Comparison of ENCODE assay signal across 8 cellular contexts in the genomic region with DNA sequence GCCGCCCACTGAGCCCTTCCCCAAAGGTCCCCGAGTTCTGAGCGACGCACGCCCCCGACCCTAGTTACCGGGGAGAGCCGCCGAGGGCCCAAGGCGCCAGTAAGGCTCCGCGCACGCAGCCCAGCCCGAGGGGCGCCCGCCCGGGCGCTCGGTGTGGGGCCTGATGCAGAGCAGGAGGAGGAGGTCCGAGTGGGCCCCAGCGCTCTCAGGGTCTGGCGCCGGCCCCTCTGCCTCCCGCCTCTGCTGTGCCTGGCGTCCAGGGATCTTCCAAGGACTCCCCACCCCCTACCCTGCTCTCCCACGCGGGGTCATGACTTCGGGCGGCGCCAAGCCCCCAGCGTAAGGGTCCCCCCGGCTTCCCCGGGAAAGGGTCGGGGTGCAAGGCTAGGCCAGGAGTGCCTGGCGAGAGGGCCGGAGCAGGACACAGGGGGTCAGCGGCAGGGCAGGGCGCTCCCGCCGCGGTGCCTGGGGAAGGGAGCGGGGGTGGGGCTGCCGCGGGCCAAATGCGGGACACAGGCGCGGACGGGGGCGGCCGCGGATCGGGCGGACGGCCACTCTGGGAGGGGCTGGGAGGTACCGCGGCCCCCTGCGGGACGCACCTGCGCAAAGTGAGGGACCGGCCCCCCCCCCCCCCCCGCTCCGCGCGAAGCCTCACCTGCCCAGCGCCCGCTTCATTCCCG. TPM values are rescaled to one million over a fixed set of nuclear protein-coding genes. Genes with fewer than 3 reads are reported as not detected.
DNase-seq lines count a peak whose midpoint lies in the region; ATAC-seq and TF ChIP-seq lines count a peak whose summit lies in the region.

No MANE protein-coding gene starts in this region.

- H3K4me1 Mint-ChIP-seq in natural killer cell, result peaks cover 16 to 17% of the 10 kb centered on the region in 2 donors

- H3K27me3 ChIP-seq in upper lobe of left lung, result no peaks in the 10 kb centered on the region

- peak; percentile 13 for DNase-seq in NCI-H1417 treated with DMSO at 0.1 percent for 48 hours (lab: John Stamatoyannopoulos, UW)
- peak; percentile 67 for DNase-seq in activated CD8-positive, alpha-beta memory T cell treated with anti-CD3 and anti-CD28 coated beads, Interleukin-2, amount 50 U/mL, for 48 hours
- peak; percentile 57 to 70 for DNase-seq in erythroblast (lab: John Stamatoyannopoulos, UW)
- DNase-seq in natural killer cell, result peak; percentile 27
- peak; percentile 58 to 92 for DNase-seq in upper lobe of left lung
- no peak for DNase-seq in NCI-H1048 (lab: John Stamatoyannopoulos, UW)

- no peak for TF ChIP-seq EP300 in upper lobe of left lung (IDR thresholded peaks at IDR 0.05)

- 1% methylated on average over 21 of the region's 67 CpGs; no CpG with 5 or more reads in 1 of the 2 donors for WGBS in upper lobe of left lung, 2 donors

- H3K36me3 ChIP-seq in upper lobe of left lung, result no peaks in the 10 kb centered on the region

- H3K9me3 Mint-ChIP-seq in natural killer cell, result no peaks in the 10 kb centered on the region

- H3K27me3 Mint-ChIP-seq in natural killer cell (ENCODE audit: low read depth in 2 of 2), result no peaks in the 10 kb centered on the region

- peak overlapping the region in 1 of 2 donors; percentile 42 for H3K27ac Mint-ChIP-seq in natural killer cell

- H3K4me3 Mint-ChIP-seq in natural killer cell, result peak overlapping the region; percentile 90

- intact Hi-C loops in natural killer cell (cut with micrococcal nuclease), result loop anchor here (1.0 to 5.0 kb wide), 2 partner anchors 143 to 333 kb away; partner anchors contain the start of gene ACSS1

- TF ChIP-seq POLR2A in erythroblast (IDR thresholded peaks at IDR 0.05; ENCODE audit: low read length) (no peak), upper lobe of left lung (IDR thresholded peaks at IDR 0.05) (no peak)

- no peaks in the 10 kb centered on the region for H3K9me3 ChIP-seq in upper lobe of left lung

- H3K4me3 ChIP-seq in upper lobe of left lung, result peak overlapping the region; percentile 81 to 95 (median 94)

- ATAC-seq in GM18511 (IDR thresholded peaks at IDR 0.05; ENCODE audit: unreplicated experiment) (peak; percentile 38), HG02623 (IDR thresholded peaks at IDR 0.05; ENCODE audit: unreplicated experiment) (peak; percentile 24), natural killer cell (peak in 1 of 3 donors; percentile 1), upper lobe of left lung (ENCODE audit: low FRiP score in 2 of 2) (peak; percentile 54 to 63)

- peaks cover 10 to 12% (median 11%) of the 10 kb centered on the region in 4 donors for H3K4me1 ChIP-seq in upper lobe of left lung

- peak overlapping the region; percentile 75 to 95 (median 88) for H3K27ac ChIP-seq in upper lobe of left lung

- H3K36me3 Mint-ChIP-seq in natural killer cell, result no peaks in the 10 kb centered on the region

- TF ChIP-seq CTCF in natural killer cell (IDR thresholded peaks at IDR 0.05), result no peak
- no peak for TF ChIP-seq CTCF in upper lobe of left lung (IDR thresholded peaks at IDR 0.05)

RNA-seq across cellular contexts. Expression of gene ABHD12, which starts 0.6 kb away (rescaled TPM):
- total RNA-seq in natural killer cell (10 to 100 TPM; 28.5 to 34.6 (median 34.5) TPM), upper lobe of left lung (100 to 1,000 TPM in 1 of 6 donors, 10 to 100 TPM in 5; 38.3 to 132 (median 74.5) TPM)

RNA-seq across cellular contexts. Expression of gene GINS1, which starts 17.5 kb away (rescaled TPM):
- 1 to 10 TPM; 1.3 to 1.5 (median 1.4) TPM for total RNA-seq in natural killer cell
- total RNA-seq in upper lobe of left lung, result 1 to 10 TPM in 2 of 6 donors, under 1 TPM in 4; under 0.01 to 1.8 (median 0.77) TPM
